Comparison of ENCODE assay signal across 16 cellular contexts in the genomic region with DNA sequence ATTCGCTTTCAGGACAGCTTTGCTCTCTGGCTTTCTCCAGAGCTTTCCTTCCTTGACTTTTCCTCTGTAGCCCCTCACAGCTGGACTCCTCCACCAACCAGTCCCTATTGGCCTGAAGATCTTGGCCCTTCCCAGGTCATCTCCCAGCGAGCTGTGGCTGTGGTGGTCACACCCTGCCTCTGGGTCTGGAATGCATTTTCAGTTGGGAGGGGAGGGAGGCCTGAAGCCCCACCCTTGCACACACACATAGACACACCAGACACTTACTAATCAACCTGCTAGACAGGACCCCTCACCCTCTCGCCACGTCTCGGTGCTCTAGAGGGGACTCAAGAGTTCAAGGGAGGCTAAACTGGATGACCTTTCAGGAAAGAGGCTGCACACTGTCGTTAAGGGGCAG. TPM values are rescaled to one million over a fixed set of nuclear protein-coding genes. Genes with fewer than 3 reads are reported as not detected.
DNase-seq lines count a peak whose midpoint lies in the region; TF ChIP-seq lines count a peak whose summit lies in the region.
"Had no signal": no experiment of that assay in that cellular context is flagged by ENCODE, and none has a peak within 500 bp of the region (broad histone marks: within the 10 kb centered on the region; RNA-seq: fewer than 3 reads in every experiment).

No MANE protein-coding gene starts in this region.

- TF ChIP-seq CTCF in brain (conservative IDR thresholded peaks at IDR 0.05) (no peak), stomach (IDR thresholded peaks at IDR 0.05) (no peak), Calu3 (IDR thresholded peaks at IDR 0.05; ENCODE audit: unreplicated experiment) (no peak)

- H3K23ac ChIP-seq in mesendoderm (ENCODE audit: low read length) = no peak overlapping the region

- no peak overlapping the region for H2AK5ac ChIP-seq in mesendoderm (ENCODE audit: low read length)

- H3K27me3 Mint-ChIP-seq in brain (no peaks in the 10 kb centered on the region), Calu3 (ENCODE audit: unreplicated experiment) (no peaks in the 10 kb centered on the region)
- H3K27me3 Mint-ChIP-seq: naive B cell had no signal

- no TSS peak for BruUV-seq in Calu3 (replicated peaks; lab: Mats Ljungman, UMichigan)

- no peak overlapping the region for H3K4me2 ChIP-seq in mesendoderm (ENCODE audit: low read length)

- H4K5ac ChIP-seq in mesendoderm (ENCODE audit: low read length) = no peak overlapping the region

- no peak overlapping the region for H2BK5ac ChIP-seq in mesendoderm (ENCODE audit: low read length)

- H3K36me3 Mint-ChIP-seq in brain = peaks cover 50% of the 10 kb centered on the region
- H3K36me3 Mint-ChIP-seq in Calu3 (ENCODE audit: insufficient read depth, unreplicated experiment) = peaks cover 4% of the 10 kb centered on the region

- H3K27ac ChIP-seq in mesendoderm (ENCODE audit: low read depth, low read length) = no peak overlapping the region
- peak overlapping the region in 4 of 5 donors; percentile 20 to 86 (median 57) for H3K27ac ChIP-seq in stomach

- no peak overlapping the region for H3K4ac ChIP-seq in mesendoderm (ENCODE audit: low read depth, low read length)

- TF ChIP-seq EP300 in stomach (IDR thresholded peaks at IDR 0.05) = no peak

- WGBS in mesendoderm (ENCODE audit: extremely low coverage, insufficient coverage, low lambda C conversion rate) = no CpG with 5 or more reads among the region's 6 CpGs
- WGBS in stomach, 5 donors = 72 to 80% (median 75%) methylated on average over 6 of the region's 6 CpGs

- peaks cover 29% of the 10 kb centered on the region for H3K4me1 Mint-ChIP-seq in brain
- no peaks in the 10 kb centered on the region for H3K4me1 Mint-ChIP-seq in Calu3 (ENCODE audit: low read depth, unreplicated experiment)

- TF ChIP-seq POLR2A in stomach (IDR thresholded peaks at IDR 0.05) = no peak

- no peak overlapping the region for H3K56ac ChIP-seq in mesendoderm (ENCODE audit: low read length)

- intact Hi-C loops in stomach (cut with DNase I; ENCODE audit: low total_unique reads) (no loop called here), Calu3 (cut with micrococcal nuclease; ENCODE audit: unreplicated experiment) (no loop called here)

- H3K4me1 ChIP-seq in mesendoderm (ENCODE audit: control insufficient read depth, low read depth, low read length) (peaks cover 4% of the 10 kb centered on the region), stomach (peaks cover 15 to 68% (median 37%) of the 10 kb centered on the region in 4 donors)

- H3K4me3 Mint-ChIP-seq in brain (no peak overlapping the region), Calu3 (ENCODE audit: low read depth, unreplicated experiment) (no peak overlapping the region)
- H3K4me3 Mint-ChIP-seq: activated T-cell treated with anti-CD3 and anti-CD28 coated beads, Interleukin-2, amount 50 U/mL, for 72 hours; naive B cell; T-helper 17 cell had no signal

- H3K79me2 ChIP-seq in mesendoderm (ENCODE audit: control insufficient read depth, insufficient read depth, low read length) = no peaks in the 10 kb centered on the region

- H3K9me3 Mint-ChIP-seq in brain = peaks cover 0 to 3% (median 0%) of the 10 kb centered on the region in 5 experiments
- H3K9me3 Mint-ChIP-seq in Calu3 (ENCODE audit: low read depth, unreplicated experiment) = no peaks in the 10 kb centered on the region
- H3K9me3 Mint-ChIP-seq: activated T-cell treated with anti-CD3 and anti-CD28 coated beads, Interleukin-2, amount 50 U/mL, for 72 hours; naive B cell had no signal

- peaks cover 18% of the 10 kb centered on the region for H3K79me1 ChIP-seq in mesendoderm (ENCODE audit: low read length)

- H3K36me3 ChIP-seq in mesendoderm (ENCODE audit: control insufficient read depth, insufficient read depth, low read length) (peaks cover 18% of the 10 kb centered on the region), stomach (peaks cover 24 to 58% (median 49%) of the 10 kb centered on the region in 4 donors)

- H3K9me3 ChIP-seq in stomach = no peaks in the 10 kb centered on the region

- CTCF ChIA-PET in Calu3 (lab: Charles Lee) = no interaction called here

- H3K27me3 ChIP-seq in mesendoderm (ENCODE audit: insufficient read depth, low read length, poor library complexity) (no peaks in the 10 kb centered on the region), stomach (no peaks in the 10 kb centered on the region)

- H3K18ac ChIP-seq in mesendoderm (ENCODE audit: low read length) = no peak overlapping the region

- H4K8ac ChIP-seq in mesendoderm (ENCODE audit: low read depth, low read length) = no peak overlapping the region

- no peak overlapping the region for H3K9ac ChIP-seq in mesendoderm (ENCODE audit: low read length)

- DNase-seq in ELF-1 (ENCODE audit: low read depth, low spot score) (peak; percentile 54), mesendoderm (peak; percentile 25), stomach (no peak), HuH-7.5 (ENCODE audit: low spot score) (no peak), GM19240 (ENCODE audit: insufficient read length, low spot score) (no peak), NOMO-1 treated with dmso at 0.1 percent for 144 hours (lab: John Stamatoyannopoulos, UW; ENCODE audit: unreplicated experiment) (no peak), Calu3 (no peak)
- DNase-seq: activated CD4-positive, alpha-beta T cell treated with anti-CD3 and anti-CD28 coated beads for 48 hours; activated T-cell treated with anti-CD3 and anti-CD28 coated beads, Interleukin-2, amount 50 U/mL, for 72 hours; AML-193; foreskin melanocyte; naive B cell; NCI-H1436 treated with DMSO at 0.1 percent for 48 hours; NCI-H510A treated with DMSO at 0.1 percent for 48 hours; T-helper 17 cell had no signal

- H2BK15ac ChIP-seq in mesendoderm (replicated peaks; ENCODE audit: low read depth) = no peak overlapping the region

- H3K4me3 ChIP-seq in mesendoderm (ENCODE audit: low read length) (no peak overlapping the region), stomach (no peak overlapping the region)

- no peak overlapping the region for H2BK120ac ChIP-seq in mesendoderm (ENCODE audit: low read depth, low read length)

- H3K27ac Mint-ChIP-seq in brain (peak overlapping the region in 3 of 5 experiments; percentile 6 to 80 (median 66)), Calu3 (ENCODE audit: unreplicated experiment) (no peak overlapping the region)
- H3K27ac Mint-ChIP-seq: activated T-cell treated with anti-CD3 and anti-CD28 coated beads, Interleukin-2, amount 50 U/mL, for 72 hours; T-helper 17 cell had no signal

RNA-seq across cellular contexts. Expression of a gene that starts 13.9 kb away (rescaled TPM):
- polyA plus RNA-seq in brain (ENCODE audit: insufficient read depth, low read depth, low replicate concordance) (12.2 TPM), stomach (10 to 100 TPM; 18.5 to 82.5 (median 41.5) TPM)
- polyA plus RNA-seq in mesendoderm (2013, experiment 1 of 2) = 27.4 TPM
- 28.8 TPM for polyA plus RNA-seq in mesendoderm (2013, experiment 2 of 2)
- total RNA-seq in stomach (100 to 1,000 TPM in 1 of 5 donors, 10 to 100 TPM in 4; 10.3 to 145 (median 21.6) TPM), Calu3 (2022) (18.8 and 24.1 TPM in 2 replicates)

Comparison
In these comparisons a context has a peak if more than half of its experiments do, and no peak if none do; other contexts are left out.
1. DNase-seq: peak in ELF-1 (single experiment) and mesendoderm (single experiment); none in stomach (single experiment), HuH-7.5 (single experiment), GM19240 (single experiment), NOMO-1 treated with dmso at 0.1 percent for 144 hours (single experiment) and Calu3 (single experiment).